ENCODE assay signal across 8 cellular contexts in the genomic region with DNA sequence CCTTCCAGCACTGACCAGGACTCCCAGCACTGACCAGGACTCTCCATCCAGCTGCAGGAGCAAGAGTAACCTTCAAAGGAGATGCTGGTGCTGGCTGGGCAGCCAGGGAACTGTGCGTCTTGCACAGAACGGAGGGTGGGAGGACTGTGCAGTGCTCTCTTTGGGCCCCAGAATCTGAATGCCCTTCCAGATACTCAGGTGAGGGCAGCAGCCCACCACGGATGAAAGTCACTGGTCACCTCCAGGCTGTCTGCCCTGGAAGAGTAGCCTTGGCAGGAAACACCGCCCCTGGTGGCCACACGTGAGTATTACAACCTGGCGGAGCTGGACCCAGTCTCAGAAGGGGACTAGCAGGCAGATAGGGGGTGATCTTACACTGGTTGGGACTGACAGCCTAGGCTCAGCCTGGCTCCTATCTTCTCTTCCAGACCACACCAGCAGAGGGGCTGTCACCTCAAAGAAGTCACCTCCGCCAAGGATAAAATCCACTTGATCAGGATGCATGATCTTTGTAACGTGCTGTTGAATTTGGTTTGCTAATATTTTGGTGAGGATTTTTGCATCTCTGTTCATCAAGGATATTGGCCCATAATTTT. TPM values are rescaled to one million over a fixed set of nuclear protein-coding genes. Genes with fewer than 3 reads are reported as not detected.
DNase-seq lines count a peak whose midpoint lies in the region; ATAC-seq, FAIRE-seq and TF ChIP-seq lines count a peak whose summit lies in the region.

No MANE protein-coding gene starts in this region.

- H3K4me1 ChIP-seq in neural progenitor cell: peaks cover 6% of the 10 kb centered on the region

- H3F3A ChIP-seq in neural progenitor cell (ENCODE audit: low read depth): no peaks in the 10 kb centered on the region

- peak; percentile 91 for FAIRE-seq in GM12892 (lab: Jason Lieb, UNC)

- peak; percentile 99 for TF ChIP-seq CTCF in LNCAP (IDR thresholded peaks at IDR 0.05)
- peak; percentile 99 for TF ChIP-seq CTCF in fibroblast of the aortic adventitia (IDR thresholded peaks at IDR 0.05; ENCODE audit: insufficient read depth, low read length)
- peak; percentile 97 for TF ChIP-seq CTCF in neural progenitor cell (IDR thresholded peaks at IDR 0.05)

- no peak for TF ChIP-seq POLR2A in GM12892 (IDR thresholded peaks at IDR 0.05; ENCODE audit: low read depth, low read length)

- H2AFZ ChIP-seq in neural progenitor cell (replicated peaks): no peak overlapping the region

- peak; percentile 74 for DNase-seq in GM12892 (ENCODE audit: insufficient read length)
- peak; percentile 66 for DNase-seq in RPMI7951 (ENCODE audit: low read depth)
- DNase-seq in activated T-helper 1 cell treated with Interleukin-2 at 50 U/mL for 16 hours (ENCODE audit: low read depth): peak; percentile 62
- DNase-seq in fibroblast of the aortic adventitia (ENCODE audit: low read depth): peak; percentile 61
- peak; percentile 88 for DNase-seq in neural progenitor cell (ENCODE audit: low spot score)
- peak in 44 of 49 donors; percentile 11 to 83 (median 64) for DNase-seq in substantia nigra (lab: John Stamatoyannopoulos, UW)

- H3K36me3 ChIP-seq in neural progenitor cell: no peaks in the 10 kb centered on the region

- H3K27ac ChIP-seq in neural progenitor cell (no peak overlapping the region), substantia nigra (ENCODE audit: low read depth, low read length, poor library complexity, severe bottlenecking) (no peak overlapping the region)

- H3K4me3 ChIP-seq in fibroblast of the aortic adventitia (ENCODE audit: low read depth, low read length) (no peak overlapping the region), neural progenitor cell (no peak overlapping the region)

- ATAC-seq in HG02885 (IDR thresholded peaks at IDR 0.05; ENCODE audit: poor library complexity, unreplicated experiment): no peak

- H3K27ac Mint-ChIP-seq in neural progenitor cell: no peak overlapping the region

- H3K9me3 ChIP-seq in neural progenitor cell (ENCODE audit: low read depth): no peaks in the 10 kb centered on the region

- no peaks in the 10 kb centered on the region for H4K20me1 ChIP-seq in neural progenitor cell (ENCODE audit: low read depth)

- no peaks in the 10 kb centered on the region for H3K79me2 ChIP-seq in neural progenitor cell (ENCODE audit: low read depth)

- no peak overlapping the region for H3K4me2 ChIP-seq in neural progenitor cell

- peaks cover 13% of the 10 kb centered on the region for H3K4me1 Mint-ChIP-seq in neural progenitor cell

- H3K9me3 Mint-ChIP-seq in neural progenitor cell: no peaks in the 10 kb centered on the region

- no peaks in the 10 kb centered on the region for H3K27me3 ChIP-seq in neural progenitor cell

- no peak overlapping the region for H3K4me3 Mint-ChIP-seq in neural progenitor cell

- H3K27me3 Mint-ChIP-seq in neural progenitor cell (ENCODE audit: insufficient read depth, low read depth): peaks cover 2% of the 10 kb centered on the region

- no peaks in the 10 kb centered on the region for H3K36me3 Mint-ChIP-seq in neural progenitor cell

- H3K9ac ChIP-seq in neural progenitor cell: no peak overlapping the region

RNA-seq across cellular contexts. Expression of a gene that starts 4.8 kb away (rescaled TPM):
- not detected for polyA plus RNA-seq in GM12892 (2012; ENCODE audit: missing spikeins)
- 1.8 and 1.9 TPM in 2 replicates for total RNA-seq in RPMI7951 (2014; rRNA removed; shearing (Covaris generic))
- total RNA-seq in fibroblast of the aortic adventitia (ENCODE audit: low replicate concordance): 0.18 and 2.9 TPM in 2 replicates
- total RNA-seq in neural progenitor cell (ENCODE audit: low replicate concordance): 3.9 and 9.2 TPM in 2 replicates
